ENCODE assay signal across 21 cellular contexts in genomic region chr10:128044961-128045832, GRCh38.
DNase-seq lines count a peak whose midpoint lies in the region; ATAC-seq, FAIRE-seq and TF ChIP-seq lines count a peak whose summit lies in the region.
"Had no signal": no experiment of that assay in that cellular context is flagged by ENCODE, and none has a peak within 500 bp of the region (broad histone marks: within the 10 kb centered on the region; RNA-seq: fewer than 3 reads in every experiment).

No MANE protein-coding gene starts in this region.

- no peaks in the 10 kb centered on the region for H3K79me2 ChIP-seq in H1 (ENCODE audit: control insufficient read depth in 1 of 2, insufficient read depth in 2 of 2, low read length in 2 of 2)

- FAIRE-seq in H1 (lab: Jason Lieb, UNC): no peak
- FAIRE-seq: endothelial cell of umbilical vein, H54, keratinocyte had no signal

- no peak overlapping the region for H3K4me3 Mint-ChIP-seq in activated naive CD4-positive, alpha-beta T cell treated with anti-CD3 and anti-CD28 coated beads, Interleukin-2, amount 10 ng/mL, durations not matched to agents 7 days and 5 days
- peak overlapping the region; percentile 94 for H3K4me3 Mint-ChIP-seq in stimulated activated effector memory CD8-positive, alpha-beta T cell treated with anti-CD3 and anti-CD28 coated beads, Interleukin-12 subunit alpha, Interleukin-12 subunit beta, amount 100 ng/mL, for 72 hours
- H3K4me3 Mint-ChIP-seq: type B pancreatic cell had no signal

- no peak for TF ChIP-seq RAD21 in H1 (IDR thresholded peaks at IDR 0.05 in 1 of 2, conservative IDR thresholded peaks at IDR 0.05 in 1 of 2; ENCODE audit: low read depth in 2 of 2, low read length in 2 of 2)

- H3K27ac ChIP-seq in H1 (ENCODE audit: low read depth, low read length) (no peak overlapping the region), esophagus squamous epithelium (no peak overlapping the region)
- H3K27ac ChIP-seq: colonic mucosa, HL-60 had no signal

- no peak for TF ChIP-seq EP300 in H1 (IDR thresholded peaks at IDR 0.05; ENCODE audit: borderline replicate concordance in 1 of 2, low read depth in 2 of 2, low read length in 2 of 2)

- POLR2A ChIA-PET in H1 (lab: Charles Lee; ENCODE audit: partially characterized antibody): no interaction called here

- no peak overlapping the region for H3K9ac ChIP-seq in H1 (replicated peaks in 1 of 4; ENCODE audit: extremely low read depth in 1 of 4, low read depth in 3 of 4, low read length in 3 of 4)

- H3K4me1 Mint-ChIP-seq in activated naive CD4-positive, alpha-beta T cell treated with anti-CD3 and anti-CD28 coated beads, Interleukin-2, amount 10 ng/mL, durations not matched to agents 7 days and 5 days: peaks cover 45% of the 10 kb centered on the region
- H3K4me1 Mint-ChIP-seq in stimulated activated effector memory CD8-positive, alpha-beta T cell treated with anti-CD3 and anti-CD28 coated beads, Interleukin-12 subunit alpha, Interleukin-12 subunit beta, amount 100 ng/mL, for 72 hours: peaks cover 46% of the 10 kb centered on the region

- WGBS in H1 (ENCODE audit: extremely low coverage in 1 of 2, insufficient coverage in 1 of 2, insufficient read length in 1 of 2, insufficient replicate concordance in 2 of 2, low coverage in 1 of 2, low lambda C conversion rate in 2 of 2, missing lambda C conversion rate in 1 of 2), 2 experiments: 92% methylated on average over 14 of the region's 16 CpGs; no CpG with 5 or more reads in 1 of the 2 experiments
- 60 to 83% methylated on average over 1 to 6 of the region's 16 CpGs for WGBS in esophagus squamous epithelium, 2 donors

- no peak overlapping the region for H2BK15ac ChIP-seq in H1 (ENCODE audit: low read length)

- H3K18ac ChIP-seq in H1 (ENCODE audit: extremely low read depth, low read length): no peak overlapping the region

- peaks cover 12% of the 10 kb centered on the region for H3K27me3 Mint-ChIP-seq in activated naive CD4-positive, alpha-beta T cell treated with anti-CD3 and anti-CD28 coated beads, Interleukin-2, amount 10 ng/mL, durations not matched to agents 7 days and 5 days

- H2BK120ac ChIP-seq in H1 (replicated peaks; ENCODE audit: low read depth, low read length): no peak overlapping the region

- H2AK5ac ChIP-seq in H1 (ENCODE audit: low read depth, low read length): no peak overlapping the region

- 0 out of 2 replicates have a peak overlapping the region, but pooled peaks have one; percentile 32 for H4K8ac ChIP-seq in H1 (ENCODE audit: extremely low read depth, insufficient read depth, low read length)

- no peaks in the 10 kb centered on the region for H4K20me1 ChIP-seq in H1 (replicated peaks in 1 of 2; ENCODE audit: control insufficient read depth in 1 of 2, insufficient read depth in 2 of 2, low read length in 2 of 2)

- H3K27me3 ChIP-seq in H1 (replicated peaks in 1 of 4; ENCODE audit: control insufficient read depth in 3 of 4, extremely low read depth in 1 of 4, insufficient read depth in 3 of 4, low read length in 3 of 4) (no peaks in the 10 kb centered on the region), esophagus squamous epithelium (no peaks in the 10 kb centered on the region)
- H3K27me3 ChIP-seq: colonic mucosa, stomach had no signal

- H3K27ac Mint-ChIP-seq in activated naive CD4-positive, alpha-beta T cell treated with anti-CD3 and anti-CD28 coated beads, Interleukin-2, amount 10 ng/mL, durations not matched to agents 7 days and 5 days: no peak overlapping the region
- peak overlapping the region; percentile 95 for H3K27ac Mint-ChIP-seq in stimulated activated effector memory CD8-positive, alpha-beta T cell treated with anti-CD3 and anti-CD28 coated beads, Interleukin-12 subunit alpha, Interleukin-12 subunit beta, amount 100 ng/mL, for 72 hours
- H3K27ac Mint-ChIP-seq: type B pancreatic cell had no signal

- H3K9me3 Mint-ChIP-seq in activated naive CD4-positive, alpha-beta T cell treated with anti-CD3 and anti-CD28 coated beads, Interleukin-2, amount 10 ng/mL, durations not matched to agents 7 days and 5 days: no peaks in the 10 kb centered on the region
- H3K9me3 Mint-ChIP-seq in stimulated activated effector memory CD8-positive, alpha-beta T cell treated with anti-CD3 and anti-CD28 coated beads, Interleukin-12 subunit alpha, Interleukin-12 subunit beta, amount 100 ng/mL, for 72 hours: no peaks in the 10 kb centered on the region
- H3K9me3 Mint-ChIP-seq: type B pancreatic cell had no signal

- H3K9me3 ChIP-seq in H1 (ENCODE audit: insufficient read depth in 2 of 2, low read depth in 1 of 2, low read length in 1 of 2) (no peaks in the 10 kb centered on the region), esophagus squamous epithelium (no peaks in the 10 kb centered on the region)
- H3K9me3 ChIP-seq: colonic mucosa, stomach had no signal

- no peak overlapping the region for H3K4me2 ChIP-seq in H1 (ENCODE audit: insufficient read depth in 1 of 2, low read depth in 2 of 2, low read length in 2 of 2)

- no peak overlapping the region for H4K91ac ChIP-seq in H1 (replicated peaks; ENCODE audit: insufficient read length, low read length)

- TF ChIP-seq POLR2A in H1 (IDR thresholded peaks at IDR 0.05; ENCODE audit: control extremely low read depth in 1 of 2, low read depth in 2 of 2, low read length in 2 of 2) (no peak), esophagus squamous epithelium (IDR thresholded peaks at IDR 0.05) (no peak)

- H3K56ac ChIP-seq in H1 (replicated peaks; ENCODE audit: insufficient read length, low read depth, low read length): no peak overlapping the region

- H2BK5ac ChIP-seq in H1 (ENCODE audit: low read depth, low read length): no peak overlapping the region

- intact Hi-C loops in esophagus squamous epithelium (cut with DNase I): no loop called here

- no peak overlapping the region for H3K14ac ChIP-seq in H1 (ENCODE audit: insufficient read length)

- peak; percentile 17 for DNase-seq in activated naive CD4-positive, alpha-beta T cell treated with anti-CD3 and anti-CD28 coated beads, Interleukin-2, amount 10 ng/mL, durations not matched to agents 7 days and 5 days
- no peak for DNase-seq in activated naive CD4-positive, alpha-beta T cell treated with Interleukin-2 at 50 U/mL for 16 hours
- DNase-seq in RPMI8226 (peak; percentile 3), H1 (ENCODE audit: low read depth in 1 of 2, low spot score in 2 of 2) (no peak), middle frontal gyrus (ENCODE audit: extremely low spot score, low spot score) (no peak), esophagus squamous epithelium (lab: John Stamatoyannopoulos, UW) (no peak)
- DNase-seq in stimulated activated effector memory CD8-positive, alpha-beta T cell treated with anti-CD3 and anti-CD28 coated beads, Interleukin-12 subunit alpha, Interleukin-12 subunit beta, amount 100 ng/mL, for 72 hours (ENCODE audit: low spot score in 2 of 2): no peak
- DNase-seq: ACHN, activated gamma-delta T cell treated with Interleukin-2 at 50 U/mL for 16 hours, colonic mucosa, COR-L47, hippocampal formation, IMR-90, NCI-H1694, stomach had no signal

- no peak overlapping the region for H4K5ac ChIP-seq in H1 (ENCODE audit: insufficient read length, low read depth, low read length)

- H3K4ac ChIP-seq in H1 (replicated peaks; ENCODE audit: insufficient read length, low read depth, low read length): no peak overlapping the region

- no peak overlapping the region for H2BK12ac ChIP-seq in H1 (ENCODE audit: low read depth, low read length)

- H3K4me3 ChIP-seq in H1 (ENCODE audit: extremely low read depth in 1 of 4, insufficient read depth in 2 of 4, low read depth in 3 of 4, low read length in 4 of 4) (no peak overlapping the region), esophagus squamous epithelium (no peak overlapping the region)
- H3K4me3 ChIP-seq: colonic mucosa, stomach had no signal

- no peak overlapping the region for H2BK20ac ChIP-seq in H1 (ENCODE audit: low read length)

- H3K4me1 ChIP-seq in H1 (replicated peaks in 1 of 4; ENCODE audit: control insufficient read depth in 3 of 4, insufficient read depth in 4 of 4, low read length in 3 of 4) (peaks cover 0 to 2% (median 0%) of the 10 kb centered on the region in 4 experiments; a peak in 2 of 7 replicates), esophagus squamous epithelium (peaks cover 13 to 50% (median 22%) of the 10 kb centered on the region in 3 donors)

- peaks cover 13% of the 10 kb centered on the region for H3K36me3 Mint-ChIP-seq in activated naive CD4-positive, alpha-beta T cell treated with anti-CD3 and anti-CD28 coated beads, Interleukin-2, amount 10 ng/mL, durations not matched to agents 7 days and 5 days
- H3K36me3 Mint-ChIP-seq in stimulated activated effector memory CD8-positive, alpha-beta T cell treated with anti-CD3 and anti-CD28 coated beads, Interleukin-12 subunit alpha, Interleukin-12 subunit beta, amount 100 ng/mL, for 72 hours: peaks cover 18% of the 10 kb centered on the region
- H3K36me3 Mint-ChIP-seq: type B pancreatic cell had no signal

- CTCF ChIA-PET in activated naive CD4-positive, alpha-beta T cell treated with anti-CD3 and anti-CD28 coated beads, Interleukin-2, amount 10 ng/mL, durations not matched to agents 7 days and 5 days (lab: Charles Lee): interaction anchor here (1.2 to 4.8 kb wide), 5 partner anchors 9 to 139 kb away, joined by 3 to 37 read pairs (median 15); partner anchors contain the start of gene PTPRE
- CTCF ChIA-PET in H1 (lab: Charles Lee; ENCODE audit: partially characterized antibody): interaction anchor here (0.5 to 4.6 kb wide), 4 partner anchors 10 to 34 kb away, joined by 3 to 57 read pairs (median 14); no protein-coding TSS in a partner anchor

- no peak overlapping the region for H2AFZ ChIP-seq in H1 (ENCODE audit: low read length)

- no peak overlapping the region for H3K23ac ChIP-seq in H1 (ENCODE audit: insufficient read length)

- TF ChIP-seq CTCF in H1 (IDR thresholded peaks at IDR 0.05; ENCODE audit: control extremely low read depth in 1 of 3, insufficient read depth in 1 of 3, low read depth in 1 of 3, low read length in 3 of 3): no peak
- TF ChIP-seq CTCF in esophagus squamous epithelium (IDR thresholded peaks at IDR 0.05): no peak

- H3K79me1 ChIP-seq in H1 (ENCODE audit: low read depth, low read length): no peaks in the 10 kb centered on the region

- peaks cover 2% of the 10 kb centered on the region; the same call in 1 of the 2 replicates for H3K23me2 ChIP-seq in H1 (ENCODE audit: low read depth, low read length)

- no peak for ATAC-seq in stimulated activated effector memory CD8-positive, alpha-beta T cell treated with anti-CD3 and anti-CD28 coated beads, Interleukin-12 subunit alpha, Interleukin-12 subunit beta, amount 100 ng/mL, for 72 hours
- ATAC-seq in GM21825 (IDR thresholded peaks at IDR 0.05; ENCODE audit: unreplicated experiment): no peak

- H3K36me3 ChIP-seq in H1 (ENCODE audit: control insufficient read depth in 2 of 4, insufficient read depth in 4 of 4, low read length in 3 of 4) (no peaks in the 10 kb centered on the region), esophagus squamous epithelium (peaks cover 0 to 10% (median 4%) of the 10 kb centered on the region in 3 donors)
- H3K36me3 ChIP-seq: colonic mucosa had no signal

TF ChIP-seq in H1, 55 proteins besides CTCF, POLR2A, EP300 and RAD21 (continues in another document):
- TF ChIP-seq RBBP5 (IDR thresholded peaks at IDR 0.05; ENCODE audit: borderline replicate concordance, low read depth, low read length): no peak
- no peak for TF ChIP-seq TAF1 (IDR thresholded peaks at IDR 0.05; ENCODE audit: low read depth, low read length)
- TF ChIP-seq TEAD4 (IDR thresholded peaks at IDR 0.05; ENCODE audit: low read depth, low read length): no peak
- TF ChIP-seq BCL11A (IDR thresholded peaks at IDR 0.05; ENCODE audit: low read depth in 2 of 2, low read length in 2 of 2): no peak

Comparison
In these comparisons a context has a peak if more than half of its experiments do, and no peak if none do; other contexts are left out.
1. DNase-seq: peak in activated naive CD4-positive, alpha-beta T cell treated with anti-CD3 and anti-CD28 coated beads, Interleukin-2, amount 10 ng/mL, durations not matched to agents 7 days and 5 days (single experiment) and RPMI8226 (single experiment); none in activated naive CD4-positive, alpha-beta T cell treated with Interleukin-2 at 50 U/mL for 16 hours (single experiment), H1 (0 of 2), stimulated activated effector memory CD8-positive, alpha-beta T cell treated with anti-CD3 and anti-CD28 coated beads, Interleukin-12 subunit alpha, Interleukin-12 subunit beta, amount 100 ng/mL, for 72 hours (0 of 2), middle frontal gyrus (single experiment) and esophagus squamous epithelium (single experiment).